In the genomic region with DNA sequence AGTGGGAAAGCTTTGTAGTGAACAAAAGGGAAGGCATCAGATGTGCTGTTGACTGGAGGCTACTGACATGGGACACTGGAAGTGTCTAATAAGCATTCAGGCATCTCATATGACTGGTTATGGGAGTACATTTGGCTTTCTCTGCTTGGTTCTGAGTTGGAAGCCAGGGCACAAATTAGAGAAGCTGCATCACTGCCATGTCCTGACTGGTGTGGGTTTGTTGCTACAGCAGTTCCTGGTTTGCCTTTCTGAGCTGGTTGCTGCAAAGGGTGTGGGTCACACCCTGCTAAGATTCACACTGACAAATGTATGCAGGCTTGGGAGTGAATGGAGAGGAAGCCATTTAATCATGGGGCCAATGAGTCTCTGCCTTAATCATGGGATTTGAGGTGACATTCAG, we compare ENCODE assay signal across 20 cellular contexts. TPM values are rescaled to one million over a fixed set of nuclear protein-coding genes. Genes with fewer than 3 reads are reported as not detected.
A peak's percentile ranks its signal among the peaks of the same experiment; 100 is the strongest.
DNase-seq lines count a peak whose midpoint lies in the region; ATAC-seq lines count a peak whose summit lies in the region.
"Had no signal": no experiment of that assay in that cellular context is flagged by ENCODE, and none has a peak within 500 bp of the region (broad histone marks: within the 10 kb centered on the region; RNA-seq: fewer than 3 reads in every experiment).

No MANE protein-coding gene starts in this region.

- peak; percentile 50 for ATAC-seq in T-helper 17 cell
- peak; percentile 99 for ATAC-seq in esophagus mucosa
- ATAC-seq in naive thymus-derived CD4-positive, alpha-beta T cell: peak; percentile 80
- ATAC-seq in HG02678 (IDR thresholded peaks at IDR 0.05; ENCODE audit: unreplicated experiment): no peak
- ATAC-seq in sciatic nerve: no peak
- ATAC-seq: Right ventricle myocardium inferior had no signal

- no peaks in the 10 kb centered on the region for H3K27me3 Mint-ChIP-seq in T-helper 17 cell
- H3K27me3 Mint-ChIP-seq in naive thymus-derived CD4-positive, alpha-beta T cell: no peaks in the 10 kb centered on the region
- H3K27me3 Mint-ChIP-seq: CD4-positive, CD25-positive, alpha-beta regulatory T cell had no signal

- H3K9me3 ChIP-seq in T-helper 17 cell (ENCODE audit: control insufficient read depth, low read length, poor library complexity, severe bottlenecking): no peaks in the 10 kb centered on the region
- H3K9me3 ChIP-seq in naive thymus-derived CD4-positive, alpha-beta T cell (ENCODE audit: control insufficient read depth in 2 of 3, low read length in 3 of 3): no peaks in the 10 kb centered on the region

- H3K27ac ChIP-seq in naive thymus-derived CD4-positive, alpha-beta T cell (ENCODE audit: low read depth, low read length): no peak overlapping the region
- H3K27ac ChIP-seq: BLaER1, PC-9 had no signal

- CTCF ChIA-PET in naive thymus-derived CD4-positive, alpha-beta T cell (lab: Charles Lee): no interaction called here

- H3K36me3 ChIP-seq in naive thymus-derived CD4-positive, alpha-beta T cell (ENCODE audit: control insufficient read depth in 2 of 3, insufficient read depth in 3 of 3, low read length in 3 of 3): no peaks in the 10 kb centered on the region

- peak overlapping the region; percentile 99 for H3K27ac Mint-ChIP-seq in T-helper 17 cell
- no peak overlapping the region for H3K27ac Mint-ChIP-seq in naive thymus-derived CD4-positive, alpha-beta T cell

- peaks cover 21% of the 10 kb centered on the region for H3K4me1 Mint-ChIP-seq in T-helper 17 cell
- H3K4me1 Mint-ChIP-seq in naive thymus-derived CD4-positive, alpha-beta T cell: peaks cover 0 to 10% (median 0%) of the 10 kb centered on the region in 7 donors

- POLR2A ChIA-PET in naive thymus-derived CD4-positive, alpha-beta T cell (lab: Charles Lee): no interaction called here

- no peak overlapping the region for H3K4me3 ChIP-seq in naive thymus-derived CD4-positive, alpha-beta T cell (ENCODE audit: low read length)
- H3K4me3 ChIP-seq: BLaER1, PC-9 had no signal

- peaks cover 2% of the 10 kb centered on the region for H3K36me3 Mint-ChIP-seq in T-helper 17 cell (ENCODE audit: low read depth)
- H3K36me3 Mint-ChIP-seq in naive thymus-derived CD4-positive, alpha-beta T cell: peaks cover 0 to 31% (median 10%) of the 10 kb centered on the region in 5 donors

- H3K27me3 ChIP-seq in naive thymus-derived CD4-positive, alpha-beta T cell (ENCODE audit: control insufficient read depth in 2 of 2, insufficient read depth in 2 of 2, low read length in 2 of 2): no peaks in the 10 kb centered on the region
- H3K27me3 ChIP-seq: BLaER1 had no signal

- DNase-seq in NCI-H345 (lab: John Stamatoyannopoulos, UW) (peak; percentile 28), NCI-H345 treated with DMSO at 0.1 percent for 48 hours (lab: John Stamatoyannopoulos, UW; ENCODE audit: unreplicated experiment) (no peak), T-helper 17 cell (no peak), sciatic nerve (ENCODE audit: low spot score) (no peak), NOMO-1 treated with DMSO at 0.1 percent for 48 hours (lab: John Stamatoyannopoulos, UW; ENCODE audit: unreplicated experiment) (no peak)
- no peak for DNase-seq in naive thymus-derived CD4-positive, alpha-beta T cell
- DNase-seq: CD4-positive, CD25-positive, alpha-beta regulatory T cell; DMS153; DND-41; HCEC 1CT; NCI-H2029; NCI-H2171; NCI-H226; NCI-H524; NCI-H748 treated with DMSO at 0.1 percent for 48 hours; PC-9 had no signal

- H3K4me3 Mint-ChIP-seq in T-helper 17 cell: peak overlapping the region; percentile 93
- H3K4me3 Mint-ChIP-seq in naive thymus-derived CD4-positive, alpha-beta T cell: no peak overlapping the region
- H3K4me3 Mint-ChIP-seq: CD4-positive, CD25-positive, alpha-beta regulatory T cell had no signal

- H3K9me3 Mint-ChIP-seq in naive thymus-derived CD4-positive, alpha-beta T cell: no peaks in the 10 kb centered on the region
- H3K9me3 Mint-ChIP-seq: CD4-positive, CD25-positive, alpha-beta regulatory T cell had no signal

- H3K4me1 ChIP-seq in naive thymus-derived CD4-positive, alpha-beta T cell (ENCODE audit: control insufficient read depth in 2 of 2, insufficient read depth in 2 of 2, low read length in 2 of 2): no peaks in the 10 kb centered on the region
- H3K4me1 ChIP-seq: BLaER1 had no signal

- intact Hi-C loops in naive thymus-derived CD4-positive, alpha-beta T cell (cut with micrococcal nuclease): no loop called here
- intact Hi-C loops in sciatic nerve (cut with DNase I): no loop called here

RNA-seq across cellular contexts. Expression of a gene that starts 36.2 kb away (rescaled TPM):
- total RNA-seq in T-helper 17 cell (1 to 10 TPM; 1.2 to 1.8 TPM), esophagus mucosa (2.7 TPM), sciatic nerve (4.6 TPM)
- 1 to 10 TPM; 1.0 to 7.0 (median 1.9) TPM for total RNA-seq in naive thymus-derived CD4-positive, alpha-beta T cell
- under 1 TPM; 0.75 to 0.77 TPM for polyA plus RNA-seq in naive thymus-derived CD4-positive, alpha-beta T cell

RNA-seq across cellular contexts. Expression of a gene that starts 36.7 kb away (rescaled TPM):
- 10 to 100 TPM; 14.8 to 16.2 TPM for total RNA-seq in T-helper 17 cell
- total RNA-seq in esophagus mucosa: 5.7 TPM
- 10 to 100 TPM; 18.7 to 39.8 (median 21.2) TPM for total RNA-seq in naive thymus-derived CD4-positive, alpha-beta T cell
- 10 to 100 TPM in 1 of 2 donors, 1 to 10 TPM in 1; 9.2 to 22.1 TPM for polyA plus RNA-seq in naive thymus-derived CD4-positive, alpha-beta T cell
- total RNA-seq in sciatic nerve: 22.6 TPM

Comparison
In these comparisons a context has a peak if more than half of its experiments do, and no peak if none do; other contexts are left out.
1. ATAC-seq: peak in T-helper 17 cell (single experiment), esophagus mucosa (single experiment) and naive thymus-derived CD4-positive, alpha-beta T cell (single experiment); none in HG02678 (single experiment) and sciatic nerve (single experiment).